In the genomic region with DNA sequence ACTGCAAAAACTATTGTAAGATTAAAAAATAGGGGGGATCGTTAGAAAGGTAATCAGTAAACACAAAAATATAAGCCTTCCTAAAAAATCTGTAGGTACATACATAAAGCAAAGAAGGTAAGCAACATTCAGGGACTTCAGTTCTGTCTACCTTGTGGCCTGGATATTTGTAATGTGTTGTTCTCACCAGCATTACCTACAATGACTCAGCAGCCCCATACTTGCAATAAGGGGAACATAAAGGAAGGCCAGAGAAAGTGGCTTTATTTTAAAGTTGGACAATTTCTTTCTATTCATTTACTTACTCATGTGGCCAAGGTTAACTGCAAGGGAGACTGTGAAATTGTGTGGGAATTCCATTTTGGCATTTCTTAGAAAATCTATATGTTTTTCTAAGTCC, we compare ENCODE assay signal across 20 cellular contexts.
"Had no signal": no experiment of that assay in that cellular context is flagged by ENCODE, and none has a peak within 500 bp of the region (broad histone marks: within the 10 kb centered on the region; RNA-seq: fewer than 3 reads in every experiment).

No MANE protein-coding gene starts in this region.

- ATAC-seq: activated naive CD4-positive, alpha-beta T cell treated with anti-CD3 and anti-CD28 coated beads, Interleukin-2, amount 50 U/mL, for 72 hours; naive thymus-derived CD8-positive, alpha-beta T cell; psoas muscle; right lobe of liver had no signal

- H3K27ac ChIP-seq: adrenal gland, colonic mucosa, esophagus squamous epithelium, ovary, psoas muscle, right lobe of liver, transverse colon, uterus had no signal

- H3K9me3 ChIP-seq: adrenal gland, colonic mucosa, esophagus squamous epithelium, ovary, psoas muscle, right lobe of liver, transverse colon, uterus had no signal

- H3K36me3 ChIP-seq: adrenal gland, colonic mucosa, esophagus squamous epithelium, ovary, right lobe of liver, transverse colon, uterus had no signal

- DNase-seq: activated B cell treated with CpG ODN at 0.5 μM for 24 hours; activated CD4-positive, alpha-beta memory T cell treated with anti-CD3 and anti-CD28 coated beads for 36 hours; activated CD4-positive, alpha-beta T cell treated with anti-CD3 and anti-CD28 coated beads for 4 hours; activated gamma-delta T cell treated with Interleukin-2 at 50 U/mL for 16 hours; activated T-cell treated with anti-CD3 and anti-CD28 coated beads for 4 hours; adrenal gland; caudate nucleus; colonic mucosa; esophagus squamous epithelium; mesendoderm; naive thymus-derived CD8-positive, alpha-beta T cell; ovary; psoas muscle; right lobe of liver; small intestine; stimulated activated CD4-positive, alpha-beta T cell treated with anti-CD3 and anti-CD28 coated beads, Interleukin-15, amount 100 ng/mL, for 24 hours; stimulated activated CD4-positive, alpha-beta T cell treated with anti-CD3 and anti-CD28 coated beads, Interleukin-2, amount 100 ng/mL, for 48 hours; transverse colon; uterus had no signal

- H3K4me3 ChIP-seq: adrenal gland, colonic mucosa, esophagus squamous epithelium, ovary, psoas muscle, right lobe of liver, transverse colon, uterus had no signal

- H3K27me3 ChIP-seq: adrenal gland, colonic mucosa, esophagus squamous epithelium, ovary, right lobe of liver, transverse colon, uterus had no signal

- H3K4me1 ChIP-seq: adrenal gland, colonic mucosa, esophagus squamous epithelium, psoas muscle, right lobe of liver, transverse colon, uterus had no signal
